Comparison of ENCODE assay signal across 1 cellular context in the genomic region with DNA sequence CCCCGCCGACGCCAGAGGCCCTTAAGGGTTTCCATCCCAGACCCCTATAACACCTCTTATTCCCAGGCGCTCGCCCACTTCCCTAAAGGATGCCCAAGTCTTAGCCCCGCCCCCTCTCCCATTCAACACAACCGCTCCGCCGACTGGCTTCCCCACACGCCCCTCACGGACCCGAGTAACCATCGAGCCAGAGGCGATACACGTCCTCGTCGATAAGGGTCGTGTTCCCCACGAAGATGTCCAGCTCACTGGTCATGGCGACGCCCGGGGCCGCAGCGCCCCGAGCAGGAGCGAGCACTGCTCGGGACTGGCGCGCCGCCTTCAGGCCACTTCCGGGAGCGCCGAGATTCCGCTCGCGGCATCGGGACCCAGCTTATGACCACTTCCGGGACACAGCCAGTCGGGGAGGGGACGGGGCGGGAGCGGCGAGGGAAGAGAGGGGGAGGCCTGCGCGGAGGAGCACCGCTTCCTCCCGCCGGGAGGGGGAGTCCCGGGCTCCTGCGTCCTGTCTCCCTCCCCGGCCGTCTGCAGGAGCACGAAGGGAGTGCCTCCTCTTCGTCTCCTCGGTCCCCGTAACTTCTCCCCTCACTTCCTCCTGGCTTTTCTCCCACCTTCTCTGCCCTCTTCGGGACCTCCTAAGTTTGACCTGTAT.
TF ChIP-seq lines count a peak whose summit lies in the region.

Gene FIBP (minus strand): TSS at position 309 of the 652 bp plus-strand sequence. CDS start 53 bp downstream, at position 256.

TF ChIP-seq in SK-N-SH, 30 proteins besides CTCF, POLR2A, EP300 and RAD21 (continued from another document):
- no peak for TF ChIP-seq JUND (IDR thresholded peaks at IDR 0.05)
- TF ChIP-seq TAF1 (IDR thresholded peaks at IDR 0.05; ENCODE audit: borderline replicate concordance, low read depth, low read length) = peak; percentile 65; the same call in 1 of the 2 replicates
- TF ChIP-seq MXI1 (IDR thresholded peaks at IDR 0.05; ENCODE audit: low read depth, low read length) = peak; percentile 70
